Comparison of ENCODE assay signal across 2 cellular contexts in genomic region chr17:64984776-64985521, GRCh38.
TF ChIP-seq lines count a peak whose summit lies in the region.

No MANE protein-coding gene starts in this region.

TF ChIP-seq in SK-N-SH treated with all-trans-retinoic acid at 6 μM for 48 hours, 23 proteins besides CTCF, POLR2A, EP300 and RAD21 (continued from another document):
- no peak for TF ChIP-seq PPARA (CRISPR knock-in tag; IDR thresholded peaks at IDR 0.05; ENCODE audit: borderline replicate concordance)
- TF ChIP-seq ZFP30 (CRISPR knock-in tag; IDR thresholded peaks at IDR 0.05) = no peak
- TF ChIP-seq ESRRG (CRISPR knock-in tag; IDR thresholded peaks at IDR 0.05) = no peak

TF ChIP-seq in K562, 482 proteins besides CTCF, POLR2A, EP300 and RAD21 (continued from another document and continues in another):
- TF ChIP-seq, protein P1, sequence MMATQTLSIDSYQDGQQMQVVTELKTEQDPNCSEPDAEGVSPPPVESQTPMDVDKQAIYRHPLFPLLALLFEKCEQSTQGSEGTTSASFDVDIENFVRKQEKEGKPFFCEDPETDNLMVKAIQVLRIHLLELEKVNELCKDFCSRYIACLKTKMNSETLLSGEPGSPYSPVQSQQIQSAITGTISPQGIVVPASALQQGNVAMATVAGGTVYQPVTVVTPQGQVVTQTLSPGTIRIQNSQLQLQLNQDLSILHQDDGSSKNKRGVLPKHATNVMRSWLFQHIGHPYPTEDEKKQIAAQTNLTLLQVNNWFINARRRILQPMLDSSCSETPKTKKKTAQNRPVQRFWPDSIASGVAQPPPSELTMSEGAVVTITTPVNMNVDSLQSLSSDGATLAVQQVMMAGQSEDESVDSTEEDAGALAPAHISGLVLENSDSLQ (IDR thresholded peaks at IDR 0.05) = peak; percentile 87
- TF ChIP-seq NBN (IDR thresholded peaks at IDR 0.05; ENCODE audit: low read depth) (no peak; the same call in 1 of the 2 replicates), LEF1 (IDR thresholded peaks at IDR 0.05) (peak; percentile 83; the same call in 1 of the 2 replicates), ATF3 (IDR thresholded peaks at IDR 0.05) (peak; percentile 30; the same call in 1 of the 2 replicates), ATF3 (CRISPR knock-in tag; conservative IDR thresholded peaks at IDR 0.05) (no peak), GTF2F1 (IDR thresholded peaks at IDR 0.05; ENCODE audit: low read depth, low read length) (no peak), HEY1 (CRISPR knock-in tag; IDR thresholded peaks at IDR 0.05; ENCODE audit: borderline replicate concordance) (no peak), ARID1B (IDR thresholded peaks at IDR 0.05) (peak; percentile 50), ZNF778 (CRISPR knock-in tag; IDR thresholded peaks at IDR 0.05) (no peak), CHD4 (IDR thresholded peaks at IDR 0.05; ENCODE audit: insufficient read depth, insufficient replicate concordance, low read depth, low read length, poor library complexity, severe bottlenecking) (no peak), SOX6 (IDR thresholded peaks at IDR 0.05) (peak; percentile 41; the same call in 1 of the 2 replicates), CHAMP1 (IDR thresholded peaks at IDR 0.05) (no peak), SREBF2 (CRISPR knock-in tag; IDR thresholded peaks at IDR 0.05) (no peak), ZNF318 (IDR thresholded peaks at IDR 0.05; ENCODE audit: borderline replicate concordance in 1 of 2, low read depth in 1 of 2) (no peak), STAG1 (CRISPR knock-in tag; IDR thresholded peaks at IDR 0.05; ENCODE audit: borderline replicate concordance) (no peak), CTCFL (IDR thresholded peaks at IDR 0.05; ENCODE audit: borderline replicate concordance, insufficient read depth, low read depth, low read length, poor library complexity, severe bottlenecking) (no peak), ZBTB1 (CRISPR knock-in tag; IDR thresholded peaks at IDR 0.05; ENCODE audit: borderline replicate concordance, low read depth) (no peak), MAX (CRISPR knock-in tag; IDR thresholded peaks at IDR 0.05) (no peak), PPARD (CRISPR knock-in tag; IDR thresholded peaks at IDR 0.05) (no peak), NFXL1 (CRISPR knock-in tag; IDR thresholded peaks at IDR 0.05) (no peak), ZNF79 (CRISPR knock-in tag; IDR thresholded peaks at IDR 0.05; ENCODE audit: low read depth) (no peak), ETV6 (IDR thresholded peaks at IDR 0.05; ENCODE audit: borderline replicate concordance in 1 of 2, low read depth in 2 of 2, low read length in 1 of 2) (no peak), ETV6 (CRISPR knock-in tag; IDR thresholded peaks at IDR 0.05; ENCODE audit: borderline replicate concordance) (no peak), TCF3 (CRISPR knock-in tag; IDR thresholded peaks at IDR 0.05) (no peak), KAT7 (CRISPR knock-in tag; IDR thresholded peaks at IDR 0.05; ENCODE audit: borderline replicate concordance) (no peak), FOXA3 (CRISPR knock-in tag; conservative IDR thresholded peaks at IDR 0.05 in 1 of 2, IDR thresholded peaks at IDR 0.05 in 1 of 2) (peak in 1 of 2 experiments; percentile 75; a peak in 2 of 4 replicates), ZZZ3 (IDR thresholded peaks at IDR 0.05) (no peak), MEIS2 (IDR thresholded peaks at IDR 0.05; ENCODE audit: partially characterized antibody) (peak; percentile 96), REST (CRISPR knock-in tag; IDR thresholded peaks at IDR 0.05; ENCODE audit: low read depth) (no peak), ATF6 (CRISPR knock-in tag; IDR thresholded peaks at IDR 0.05) (no peak), POLR2H (tag; IDR thresholded peaks at IDR 0.05; ENCODE audit: low read depth) (no peak), ZFP30 (CRISPR knock-in tag; IDR thresholded peaks at IDR 0.05; ENCODE audit: borderline replicate concordance) (no peak)
- TF ChIP-seq, protein P2, sequence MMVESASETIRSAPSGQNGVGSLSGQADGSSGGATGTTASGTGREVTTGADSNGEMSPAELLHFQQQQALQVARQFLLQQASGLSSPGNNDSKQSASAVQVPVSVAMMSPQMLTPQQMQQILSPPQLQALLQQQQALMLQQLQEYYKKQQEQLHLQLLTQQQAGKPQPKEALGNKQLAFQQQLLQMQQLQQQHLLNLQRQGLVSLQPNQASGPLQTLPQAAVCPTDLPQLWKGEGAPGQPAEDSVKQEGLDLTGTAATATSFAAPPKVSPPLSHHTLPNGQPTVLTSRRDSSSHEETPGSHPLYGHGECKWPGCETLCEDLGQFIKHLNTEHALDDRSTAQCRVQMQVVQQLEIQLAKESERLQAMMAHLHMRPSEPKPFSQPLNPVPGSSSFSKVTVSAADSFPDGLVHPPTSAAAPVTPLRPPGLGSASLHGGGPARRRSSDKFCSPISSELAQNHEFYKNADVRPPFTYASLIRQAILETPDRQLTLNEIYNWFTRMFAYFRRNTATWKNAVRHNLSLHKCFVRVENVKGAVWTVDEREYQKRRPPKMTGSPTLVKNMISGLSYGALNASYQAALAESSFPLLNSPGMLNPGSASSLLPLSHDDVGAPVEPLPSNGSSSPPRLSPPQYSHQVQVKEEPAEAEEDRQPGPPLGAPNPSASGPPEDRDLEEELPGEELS (CRISPR knock-in tag; IDR thresholded peaks at IDR 0.05; ENCODE audit: borderline replicate concordance) = no peak
